10 cellular contexts compared by ENCODE assay signal in the genomic region with DNA sequence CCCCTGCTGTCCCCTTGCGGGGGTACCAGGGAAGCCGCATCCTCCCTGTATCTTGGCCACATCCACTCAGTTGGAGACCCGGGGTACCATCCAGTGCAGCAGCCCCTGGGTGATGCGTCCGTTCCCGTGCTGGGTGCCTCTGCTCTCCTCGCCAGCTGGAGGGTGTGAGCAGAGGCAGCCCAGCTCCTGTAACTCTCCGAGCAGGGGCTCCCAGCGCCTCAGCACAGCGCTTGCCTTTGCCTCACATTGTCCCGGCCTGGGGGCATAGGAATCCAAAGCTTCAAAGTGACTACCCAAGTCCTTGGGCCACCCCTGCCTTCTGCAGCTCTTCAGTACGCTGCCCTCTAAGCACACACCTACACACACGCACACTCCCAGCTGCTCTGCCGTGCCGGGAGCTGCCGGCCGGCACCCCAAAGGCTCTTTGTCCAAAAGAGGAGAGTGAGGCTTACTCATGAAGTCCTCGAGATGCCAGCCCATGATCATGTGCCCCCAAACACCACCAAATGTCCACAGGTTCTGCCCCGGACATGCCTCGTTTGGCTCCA. TPM values are rescaled to one million over a fixed set of nuclear protein-coding genes. Genes with fewer than 3 reads are reported as not detected.
DNase-seq lines count a peak whose midpoint lies in the region; ATAC-seq and TF ChIP-seq lines count a peak whose summit lies in the region.
"Had no signal": no experiment of that assay in that cellular context is flagged by ENCODE, and none has a peak within 500 bp of the region (broad histone marks: within the 10 kb centered on the region; RNA-seq: fewer than 3 reads in every experiment).

No MANE protein-coding gene starts in this region.

- no peak for TF ChIP-seq CTCF in esophagus muscularis mucosa (IDR thresholded peaks at IDR 0.05)
- no peak for TF ChIP-seq CTCF in mesothelial cell of epicardium (IDR thresholded peaks at IDR 0.05; ENCODE audit: unreplicated experiment)
- TF ChIP-seq CTCF in vagina (IDR thresholded peaks at IDR 0.05) = no peak

- H3K9me3 ChIP-seq in esophagus muscularis mucosa = no peaks in the 10 kb centered on the region
- H3K9me3 ChIP-seq in vagina = no peaks in the 10 kb centered on the region

- peak; percentile 43 to 59 for DNase-seq in NCI-H524 (lab: John Stamatoyannopoulos, UW)
- no peak for DNase-seq in NCI-H524 treated with DMSO at 0.1 percent for 48 hours (lab: John Stamatoyannopoulos, UW)
- DNase-seq in esophagus muscularis mucosa (ENCODE audit: extremely low spot score) = no peak
- peak in 1 of 2 experiments; percentile 45 for DNase-seq in mesothelial cell of epicardium (ENCODE audit: low spot score in 2 of 2, unreplicated experiment in 2 of 2)
- DNase-seq in vagina (ENCODE audit: extremely low spot score in 2 of 2) = no peak
- no peak for DNase-seq in activated T-cell treated with anti-CD3 and anti-CD28 coated beads, Interleukin-2, amount 50 U/mL, for 24 hours
- DNase-seq: AML-193, NCI-H2029 had no signal

- no peaks in the 10 kb centered on the region for H3K27me3 Mint-ChIP-seq in mesothelial cell of epicardium (ENCODE audit: low read depth)
- H3K27me3 Mint-ChIP-seq in activated T-cell treated with anti-CD3 and anti-CD28 coated beads, Interleukin-2, amount 50 U/mL, for 24 hours = peaks cover 47% of the 10 kb centered on the region
- no peaks in the 10 kb centered on the region for H3K27me3 Mint-ChIP-seq in activated T-helper 17 cell treated with anti-CD3 and anti-CD28 coated beads, Interleukin-2, amount 50 U/mL, for 72 hours

- intact Hi-C loops in esophagus muscularis mucosa (cut with DNase I) = loop anchor here (5.0 kb wide), 1 partner anchor 66 kb away; no protein-coding TSS in a partner anchor
- intact Hi-C loops in vagina (cut with DNase I) = loop anchor here (2.0 to 10.0 kb wide), 2 partner anchors 65 to 87 kb away; no protein-coding TSS in a partner anchor

- peak overlapping the region; percentile 83 for H3K4me3 Mint-ChIP-seq in mesothelial cell of epicardium
- no peak overlapping the region for H3K4me3 Mint-ChIP-seq in activated T-cell treated with anti-CD3 and anti-CD28 coated beads, Interleukin-2, amount 50 U/mL, for 24 hours
- no peak overlapping the region for H3K4me3 Mint-ChIP-seq in activated T-helper 17 cell treated with anti-CD3 and anti-CD28 coated beads, Interleukin-2, amount 50 U/mL, for 72 hours

- TF ChIP-seq POLR2A in esophagus muscularis mucosa (IDR thresholded peaks at IDR 0.05; ENCODE audit: low read depth) = no peak
- no peak for TF ChIP-seq POLR2A in vagina (IDR thresholded peaks at IDR 0.05)

- H3K4me1 ChIP-seq in esophagus muscularis mucosa = peaks cover 44 to 81% (median 77%) of the 10 kb centered on the region in 4 donors
- peaks cover 69% of the 10 kb centered on the region for H3K4me1 ChIP-seq in vagina

- H3K4me1 Mint-ChIP-seq in mesothelial cell of epicardium = peaks cover 22% of the 10 kb centered on the region
- H3K4me1 Mint-ChIP-seq in activated T-cell treated with anti-CD3 and anti-CD28 coated beads, Interleukin-2, amount 50 U/mL, for 24 hours (ENCODE audit: low read depth) = peaks cover 4% of the 10 kb centered on the region
- no peaks in the 10 kb centered on the region for H3K4me1 Mint-ChIP-seq in activated T-helper 17 cell treated with anti-CD3 and anti-CD28 coated beads, Interleukin-2, amount 50 U/mL, for 72 hours

- H3K4me3 ChIP-seq in esophagus muscularis mucosa = peak overlapping the region; percentile 61 to 71 (median 64)
- H3K4me3 ChIP-seq in vagina = peak overlapping the region; percentile 52 to 72

- no peaks in the 10 kb centered on the region for H3K9me3 Mint-ChIP-seq in mesothelial cell of epicardium
- H3K9me3 Mint-ChIP-seq in activated T-cell treated with anti-CD3 and anti-CD28 coated beads, Interleukin-2, amount 50 U/mL, for 24 hours = no peaks in the 10 kb centered on the region
- no peaks in the 10 kb centered on the region for H3K9me3 Mint-ChIP-seq in activated T-helper 17 cell treated with anti-CD3 and anti-CD28 coated beads, Interleukin-2, amount 50 U/mL, for 72 hours

- WGBS in esophagus muscularis mucosa = 6% methylated on average over 8 of the region's 20 CpGs

- H3K27me3 ChIP-seq in esophagus muscularis mucosa = no peaks in the 10 kb centered on the region
- no peaks in the 10 kb centered on the region for H3K27me3 ChIP-seq in vagina

- H3K36me3 ChIP-seq in esophagus muscularis mucosa = peaks cover 0 to 12% (median 8%) of the 10 kb centered on the region in 4 donors
- no peaks in the 10 kb centered on the region for H3K36me3 ChIP-seq in vagina

- peak overlapping the region; percentile 91 to 96 (median 94) for H3K27ac ChIP-seq in esophagus muscularis mucosa (replicated peaks in 1 of 4)
- peak overlapping the region; percentile 90 for H3K27ac ChIP-seq in vagina

- no peaks in the 10 kb centered on the region for H3K36me3 Mint-ChIP-seq in mesothelial cell of epicardium
- H3K36me3 Mint-ChIP-seq in activated T-cell treated with anti-CD3 and anti-CD28 coated beads, Interleukin-2, amount 50 U/mL, for 24 hours (ENCODE audit: low read depth) = no peaks in the 10 kb centered on the region
- no peaks in the 10 kb centered on the region for H3K36me3 Mint-ChIP-seq in activated T-helper 17 cell treated with anti-CD3 and anti-CD28 coated beads, Interleukin-2, amount 50 U/mL, for 72 hours (ENCODE audit: low read depth)

- TF ChIP-seq EP300 in esophagus muscularis mucosa (IDR thresholded peaks at IDR 0.05) = no peak

- peak overlapping the region; percentile 80 for H3K27ac Mint-ChIP-seq in mesothelial cell of epicardium
- H3K27ac Mint-ChIP-seq in activated T-cell treated with anti-CD3 and anti-CD28 coated beads, Interleukin-2, amount 50 U/mL, for 24 hours = no peak overlapping the region
- H3K27ac Mint-ChIP-seq in activated T-helper 17 cell treated with anti-CD3 and anti-CD28 coated beads, Interleukin-2, amount 50 U/mL, for 72 hours = no peak overlapping the region

- no peak for ATAC-seq in activated T-helper 17 cell treated with anti-CD3 and anti-CD28 coated beads, Interleukin-2, amount 50 U/mL, for 72 hours (replicated peaks)
- ATAC-seq in GM21825 (IDR thresholded peaks at IDR 0.05; ENCODE audit: unreplicated experiment) = no peak

RNA-seq across cellular contexts. Expression of a gene that starts 0.7 kb away (rescaled TPM):
- total RNA-seq in esophagus muscularis mucosa = 10 to 100 TPM; 29.5 to 57.0 (median 41.3) TPM
- total RNA-seq in mesothelial cell of epicardium = 15.5 to 16.6 TPM (median 16.6 TPM) in 3 replicates
- total RNA-seq in vagina = 65.8 TPM
- not detected for total RNA-seq in activated T-helper 17 cell treated with anti-CD3 and anti-CD28 coated beads, Interleukin-2, amount 50 U/mL, for 72 hours

Comparison
In these comparisons a context has a peak if more than half of its experiments do, and no peak if none do; other contexts are left out.
1. DNase-seq: peak in NCI-H524 (2 of 2); none in NCI-H524 treated with DMSO at 0.1 percent for 48 hours (single experiment), esophagus muscularis mucosa (single experiment), vagina (0 of 2) and activated T-cell treated with anti-CD3 and anti-CD28 coated beads, Interleukin-2, amount 50 U/mL, for 24 hours (single experiment).
2. RNA of a gene that starts 0.7 kb away (total RNA-seq): 65.8 TPM in vagina (single experiment), 29.5 to 57.0 TPM in esophagus muscularis mucosa and 15.5 to 16.6 TPM in mesothelial cell of epicardium; not detected in activated T-helper 17 cell treated with anti-CD3 and anti-CD28 coated beads, Interleukin-2, amount 50 U/mL, for 72 hours; every median in the first group is over 10 times any median in the second.